Comparison of ENCODE assay signal across 1 cellular context in the genomic region with DNA sequence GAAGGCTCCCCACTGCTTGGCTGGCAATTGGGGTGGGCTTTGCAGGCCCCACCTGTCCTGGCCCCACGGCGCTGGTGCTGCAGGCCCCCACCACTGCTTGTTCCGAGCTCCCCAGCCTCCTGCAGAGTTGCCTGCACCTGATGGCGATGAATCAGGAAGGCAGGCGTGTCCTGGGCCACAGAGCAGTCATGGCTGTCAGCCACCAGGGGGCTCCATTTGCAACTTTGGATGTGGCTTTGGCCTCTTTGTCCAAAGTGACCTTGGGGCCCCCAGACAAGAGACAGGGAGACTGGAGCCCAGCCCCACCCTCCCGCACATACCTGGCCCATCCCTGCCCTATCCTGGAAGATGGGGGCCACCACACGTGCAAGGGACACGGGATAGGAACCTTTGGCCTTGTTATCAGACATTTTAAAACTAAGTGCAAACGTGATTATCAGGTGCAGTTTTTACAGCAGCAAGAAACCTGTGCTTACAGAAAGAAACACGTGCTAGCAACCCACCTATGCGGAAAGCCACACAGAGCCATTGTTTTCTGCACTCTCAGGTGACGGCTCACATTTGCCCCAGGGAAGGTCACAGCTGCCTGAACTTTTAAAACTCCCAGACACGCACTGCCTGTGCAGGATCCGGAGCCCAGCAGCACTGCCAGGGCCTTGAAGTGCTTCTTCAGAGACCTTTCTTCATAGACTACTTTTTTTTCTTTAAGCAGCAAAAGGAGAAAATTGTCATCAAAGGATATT.
TF ChIP-seq lines count a peak whose summit lies in the region.

A gene with protein sequence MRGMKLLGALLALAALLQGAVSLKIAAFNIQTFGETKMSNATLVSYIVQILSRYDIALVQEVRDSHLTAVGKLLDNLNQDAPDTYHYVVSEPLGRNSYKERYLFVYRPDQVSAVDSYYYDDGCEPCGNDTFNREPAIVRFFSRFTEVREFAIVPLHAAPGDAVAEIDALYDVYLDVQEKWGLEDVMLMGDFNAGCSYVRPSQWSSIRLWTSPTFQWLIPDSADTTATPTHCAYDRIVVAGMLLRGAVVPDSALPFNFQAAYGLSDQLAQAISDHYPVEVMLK (plus strand): TSS at position 443 of the 743 bp plus-strand sequence. CDS start 683 bp downstream, outside the sequence.

TF ChIP-seq in K562, 482 proteins besides CTCF, POLR2A, EP300 and RAD21 (continued from another document):
- TF ChIP-seq CEBPG (CRISPR knock-in tag; IDR thresholded peaks at IDR 0.05) (no peak), CEBPG (tag; conservative IDR thresholded peaks at IDR 0.05 in 1 of 2, IDR thresholded peaks at IDR 0.05 in 1 of 2) (no peak), SRSF3 (IDR thresholded peaks at IDR 0.05; ENCODE audit: insufficient read depth, low read length) (no peak), ZNF431 (CRISPR knock-in tag; IDR thresholded peaks at IDR 0.05) (no peak), ARNT (IDR thresholded peaks at IDR 0.05) (no peak), ZNF408 (CRISPR knock-in tag; IDR thresholded peaks at IDR 0.05; ENCODE audit: low read depth) (no peak), NFE2L1 (tag; IDR thresholded peaks at IDR 0.05; ENCODE audit: borderline replicate concordance, low read depth) (no peak), MTA2 (IDR thresholded peaks at IDR 0.05; ENCODE audit: low read depth) (no peak), SMARCB1 (IDR thresholded peaks at IDR 0.05; ENCODE audit: insufficient read length, low read depth) (no peak), GABPB2 (CRISPR knock-in tag; conservative IDR thresholded peaks at IDR 0.05) (no peak), PHB2 (IDR thresholded peaks at IDR 0.05; ENCODE audit: low read depth) (no peak), RBM22 (IDR thresholded peaks at IDR 0.05; ENCODE audit: low read depth, low read length, poor library complexity, severe bottlenecking) (peak; percentile 61), NCOA1 (IDR thresholded peaks at IDR 0.05; ENCODE audit: low read depth) (no peak), PRMT5 (CRISPR knock-in tag; IDR thresholded peaks at IDR 0.05) (no peak), ZNF347 (CRISPR knock-in tag; IDR thresholded peaks at IDR 0.05; ENCODE audit: low read depth) (no peak), ZSCAN32 (CRISPR knock-in tag; IDR thresholded peaks at IDR 0.05) (no peak), ZBTB17 (CRISPR knock-in tag; IDR thresholded peaks at IDR 0.05) (no peak), ZNF282 (CRISPR knock-in tag; IDR thresholded peaks at IDR 0.05) (no peak), ZNF3 (CRISPR knock-in tag; IDR thresholded peaks at IDR 0.05) (no peak), ZNF785 (CRISPR knock-in tag; IDR thresholded peaks at IDR 0.05) (no peak), TEAD2 (tag; IDR thresholded peaks at IDR 0.05) (no peak), ZFP36 (IDR thresholded peaks at IDR 0.05; ENCODE audit: low read depth, low read length, partially characterized antibody) (peak; percentile 6), SMARCC2 (IDR thresholded peaks at IDR 0.05; ENCODE audit: low read depth) (no peak), SOX6 (IDR thresholded peaks at IDR 0.05) (no peak), ZNF76 (CRISPR knock-in tag; IDR thresholded peaks at IDR 0.05; ENCODE audit: borderline replicate concordance) (no peak)
- TF ChIP-seq, protein P1, sequence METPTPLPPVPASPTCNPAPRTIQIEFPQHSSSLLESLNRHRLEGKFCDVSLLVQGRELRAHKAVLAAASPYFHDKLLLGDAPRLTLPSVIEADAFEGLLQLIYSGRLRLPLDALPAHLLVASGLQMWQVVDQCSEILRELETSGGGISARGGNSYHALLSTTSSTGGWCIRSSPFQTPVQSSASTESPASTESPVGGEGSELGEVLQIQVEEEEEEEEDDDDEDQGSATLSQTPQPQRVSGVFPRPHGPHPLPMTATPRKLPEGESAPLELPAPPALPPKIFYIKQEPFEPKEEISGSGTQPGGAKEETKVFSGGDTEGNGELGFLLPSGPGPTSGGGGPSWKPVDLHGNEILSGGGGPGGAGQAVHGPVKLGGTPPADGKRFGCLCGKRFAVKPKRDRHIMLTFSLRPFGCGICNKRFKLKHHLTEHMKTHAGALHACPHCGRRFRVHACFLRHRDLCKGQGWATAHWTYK (CRISPR knock-in tag; IDR thresholded peaks at IDR 0.05): no peak
- TF ChIP-seq, protein P2, sequence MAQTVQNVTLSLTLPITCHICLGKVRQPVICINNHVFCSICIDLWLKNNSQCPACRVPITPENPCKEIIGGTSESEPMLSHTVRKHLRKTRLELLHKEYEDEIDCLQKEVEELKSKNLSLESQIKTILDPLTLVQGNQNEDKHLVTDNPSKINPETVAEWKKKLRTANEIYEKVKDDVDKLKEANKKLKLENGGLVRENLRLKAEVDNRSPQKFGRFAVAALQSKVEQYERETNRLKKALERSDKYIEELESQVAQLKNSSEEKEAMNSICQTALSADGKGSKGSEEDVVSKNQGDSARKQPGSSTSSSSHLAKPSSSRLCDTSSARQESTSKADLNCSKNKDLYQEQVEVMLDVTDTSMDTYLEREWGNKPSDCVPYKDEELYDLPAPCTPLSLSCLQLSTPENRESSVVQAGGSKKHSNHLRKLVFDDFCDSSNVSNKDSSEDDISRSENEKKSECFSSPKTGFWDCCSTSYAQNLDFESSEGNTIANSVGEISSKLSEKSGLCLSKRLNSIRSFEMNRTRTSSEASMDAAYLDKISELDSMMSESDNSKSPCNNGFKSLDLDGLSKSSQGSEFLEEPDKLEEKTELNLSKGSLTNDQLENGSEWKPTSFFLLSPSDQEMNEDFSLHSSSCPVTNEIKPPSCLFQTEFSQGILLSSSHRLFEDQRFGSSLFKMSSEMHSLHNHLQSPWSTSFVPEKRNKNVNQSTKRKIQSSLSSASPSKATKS (CRISPR knock-in tag; IDR thresholded peaks at IDR 0.05): no peak
- TF ChIP-seq, protein P3, sequence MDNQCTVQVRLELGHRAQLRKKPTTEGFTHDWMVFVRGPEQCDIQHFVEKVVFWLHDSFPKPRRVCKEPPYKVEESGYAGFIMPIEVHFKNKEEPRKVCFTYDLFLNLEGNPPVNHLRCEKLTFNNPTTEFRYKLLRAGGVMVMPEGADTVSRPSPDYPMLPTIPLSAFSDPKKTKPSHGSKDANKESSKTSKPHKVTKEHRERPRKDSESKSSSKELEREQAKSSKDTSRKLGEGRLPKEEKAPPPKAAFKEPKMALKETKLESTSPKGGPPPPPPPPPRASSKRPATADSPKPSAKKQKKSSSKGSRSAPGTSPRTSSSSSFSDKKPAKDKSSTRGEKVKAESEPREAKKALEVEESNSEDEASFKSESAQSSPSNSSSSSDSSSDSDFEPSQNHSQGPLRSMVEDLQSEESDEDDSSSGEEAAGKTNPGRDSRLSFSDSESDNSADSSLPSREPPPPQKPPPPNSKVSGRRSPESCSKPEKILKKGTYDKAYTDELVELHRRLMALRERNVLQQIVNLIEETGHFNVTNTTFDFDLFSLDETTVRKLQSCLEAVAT (IDR thresholded peaks at IDR 0.05): no peak
TF ChIP-seq in K562: peak in this region for 30.
